Comparison of ENCODE assay signal across 18 cellular contexts in the genomic region with DNA sequence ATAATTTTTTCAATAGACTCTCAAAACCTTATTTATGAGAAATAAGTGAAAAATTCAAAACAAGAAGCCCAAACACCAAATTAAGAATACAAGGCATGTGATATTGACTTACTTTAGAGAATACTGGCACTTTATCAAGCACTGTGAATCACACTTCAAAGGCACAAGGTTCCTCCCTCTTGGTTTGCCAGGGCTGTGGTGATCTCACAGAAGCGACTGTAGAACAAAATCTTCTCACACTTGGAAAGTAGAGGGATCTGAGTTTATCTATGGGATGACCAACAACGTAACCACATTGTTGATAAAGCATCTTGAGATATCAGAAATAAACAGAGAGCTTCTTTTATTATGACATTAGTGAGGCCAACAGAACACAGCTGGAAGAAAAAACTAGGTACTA.
DNase-seq lines count a peak whose midpoint lies in the region; TF ChIP-seq lines count a peak whose summit lies in the region.
"Had no signal": no experiment of that assay in that cellular context is flagged by ENCODE, and none has a peak within 500 bp of the region (broad histone marks: within the 10 kb centered on the region; RNA-seq: fewer than 3 reads in every experiment).

No MANE protein-coding gene starts in this region.

- peak; percentile 48 for DNase-seq in COLO829 (ENCODE audit: low spot score)
- DNase-seq in RPMI7951 (ENCODE audit: low read depth) = peak; percentile 42
- peak; percentile 78 for DNase-seq in epithelial cell of esophagus (ENCODE audit: low read depth)
- DNase-seq in lung microvascular endothelial cell (ENCODE audit: low read depth in 2 of 2) = peak; percentile 18 to 85
- no peak for DNase-seq in effector CD4-positive, alpha-beta T cell
- no peak for DNase-seq in mucosa of gallbladder (ENCODE audit: low spot score)
- DNase-seq in NCI-H1092 (lab: John Stamatoyannopoulos, UW) = no peak
- no peak for DNase-seq in NCI-H1417 (lab: John Stamatoyannopoulos, UW)
- DNase-seq: ACHN; activated gamma-delta T cell treated with Interleukin-2 at 50 U/mL for 16 hours; CD8-positive, alpha-beta T cell; DND-41; glutamatergic neuron; islet precursor cell; NCI-H2029; small intestine; T-helper 1 cell; upper lobe of right lung had no signal

- TF ChIP-seq CTCF in epithelial cell of esophagus (IDR thresholded peaks at IDR 0.05; ENCODE audit: insufficient read depth, low read depth, low read length, missing control alignments) = no peak

- no peak overlapping the region for H3K4me3 ChIP-seq in epithelial cell of esophagus (ENCODE audit: low read length)
- H3K4me3 ChIP-seq: upper lobe of right lung had no signal

Comparison
In these comparisons a context has a peak if more than half of its experiments do, and no peak if none do; other contexts are left out.
1. DNase-seq: peak in COLO829 (single experiment), RPMI7951 (single experiment), epithelial cell of esophagus (single experiment) and lung microvascular endothelial cell (2 of 2); none in effector CD4-positive, alpha-beta T cell (single experiment), mucosa of gallbladder (single experiment), NCI-H1092 (single experiment) and NCI-H1417 (0 of 3).